Comparison of ENCODE assay signal across 19 cellular contexts in the genomic region with DNA sequence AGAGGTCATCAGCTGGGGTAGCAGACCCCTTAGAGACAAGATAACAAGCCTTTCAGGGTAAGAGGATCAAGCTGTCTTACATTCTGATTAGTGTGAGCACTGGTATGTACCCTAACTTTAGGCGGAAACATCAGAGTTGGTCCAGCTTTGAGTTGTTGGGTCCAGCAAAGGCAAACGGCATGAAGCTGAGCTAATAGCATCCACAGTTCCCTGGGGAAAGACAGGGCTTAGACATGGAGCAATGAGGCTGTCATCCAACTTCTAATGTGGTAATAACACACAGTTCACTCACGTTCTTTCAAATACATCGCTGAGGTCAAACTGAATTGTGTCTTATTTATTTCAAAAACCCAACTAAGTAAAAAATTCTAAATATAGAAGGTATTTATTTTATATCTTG. TPM values are rescaled to one million over a fixed set of nuclear protein-coding genes. Genes with fewer than 3 reads are reported as not detected.
DNase-seq lines count a peak whose midpoint lies in the region; ATAC-seq and TF ChIP-seq lines count a peak whose summit lies in the region.
"Had no signal": no experiment of that assay in that cellular context is flagged by ENCODE, and none has a peak within 500 bp of the region (broad histone marks: within the 10 kb centered on the region; RNA-seq: fewer than 3 reads in every experiment).

No MANE protein-coding gene starts in this region.

- no peak overlapping the region for H3K4me2 ChIP-seq in neural progenitor cell

- 25 to 31% methylated on average over 4 of the region's 4 CpGs for WGBS in gastroesophageal sphincter (ENCODE audit: low coverage in 1 of 2), 2 donors

- H3K27ac ChIP-seq in ascending aorta (peak overlapping the region; percentile 62 to 87), gastroesophageal sphincter (peak overlapping the region in 1 of 4 donors; percentile 37), neural progenitor cell (no peak overlapping the region)
- H3K27ac ChIP-seq: lower lobe of right lung had no signal

- H3K4me1 Mint-ChIP-seq in neural progenitor cell (no peaks in the 10 kb centered on the region), nephron progenitor cell (peaks cover 7% of the 10 kb centered on the region)
- H3K4me1 Mint-ChIP-seq: stimulated activated naive CD8-positive, alpha-beta T cell treated with anti-CD3 and anti-CD28 coated beads, Interleukin-15, amount 100 ng/mL, for 72 hours had no signal

- intact Hi-C loops in ascending aorta (cut with DNase I), result no loop called here

- H3K9me3 ChIP-seq in ascending aorta, result peaks cover 0 to 12% of the 10 kb centered on the region in 2 donors
- H3K9me3 ChIP-seq in gastroesophageal sphincter, result no peaks in the 10 kb centered on the region
- no peaks in the 10 kb centered on the region for H3K9me3 ChIP-seq in neural progenitor cell (ENCODE audit: low read depth)
- H3K9me3 ChIP-seq: esophagus muscularis mucosa, lower lobe of right lung had no signal

- H3K4me1 ChIP-seq in ascending aorta (peaks cover 0 to 17% of the 10 kb centered on the region in 2 donors), gastroesophageal sphincter (peaks cover 0 to 47% (median 0%) of the 10 kb centered on the region in 3 donors), neural progenitor cell (peaks cover 8% of the 10 kb centered on the region)

- H3K27me3 Mint-ChIP-seq in neural progenitor cell (ENCODE audit: insufficient read depth, low read depth) (no peaks in the 10 kb centered on the region), nephron progenitor cell (ENCODE audit: low read depth, poor library complexity) (no peaks in the 10 kb centered on the region)
- H3K27me3 Mint-ChIP-seq: activated naive CD8-positive, alpha-beta T cell; activated T-cell treated with anti-CD3 and anti-CD28 coated beads, Interleukin-2, amount 50 U/mL, for 24 hours; naive thymus-derived CD8-positive, alpha-beta T cell; stimulated activated naive CD8-positive, alpha-beta T cell treated with anti-CD3 and anti-CD28 coated beads, Interleukin-15, amount 100 ng/mL, for 72 hours had no signal

- DNase-seq in AG08395 (ENCODE audit: low spot score), result peak; percentile 41
- DNase-seq in ascending aorta (ENCODE audit: low spot score in 2 of 2), result peak in 1 of 2 donors; percentile 69
- peak; percentile 21 for DNase-seq in neural progenitor cell (ENCODE audit: low spot score)
- DNase-seq in nephron progenitor cell, result no peak
- no peak for DNase-seq in cerebellar cortex (ENCODE audit: low spot score)
- no peak for DNase-seq in activated naive CD4-positive, alpha-beta T cell treated with anti-CD3 and anti-CD28 coated beads, Interleukin-2, amount 50 U/mL, for 16 hours
- DNase-seq in glomerular visceral epithelial cell (ENCODE audit: extremely low spot score), result no peak
- DNase-seq: activated CD4-positive, alpha-beta T cell treated with anti-CD3 and anti-CD28 coated beads, Interleukin-2, amount 50 U/mL, for 4 hours; activated T-cell treated with anti-CD3 and anti-CD28 coated beads, Interleukin-2, amount 50 U/mL, for 24 hours; CD8-positive, alpha-beta T cell; DND-41; effector CD4-positive, alpha-beta T cell; lower lobe of right lung; naive thymus-derived CD8-positive, alpha-beta T cell; NCI-H1105; stimulated activated naive CD8-positive, alpha-beta T cell treated with anti-CD3 and anti-CD28 coated beads, Interleukin-15, amount 100 ng/mL, for 72 hours had no signal

- H3K79me2 ChIP-seq in neural progenitor cell (ENCODE audit: low read depth), result peaks cover 92% of the 10 kb centered on the region

- no peak overlapping the region for H3K27ac Mint-ChIP-seq in neural progenitor cell
- no peak overlapping the region for H3K27ac Mint-ChIP-seq in nephron progenitor cell
- H3K27ac Mint-ChIP-seq: activated naive CD8-positive, alpha-beta T cell; activated T-cell treated with anti-CD3 and anti-CD28 coated beads, Interleukin-2, amount 50 U/mL, for 24 hours; CD8-positive, alpha-beta T cell; naive thymus-derived CD8-positive, alpha-beta T cell; stimulated activated naive CD8-positive, alpha-beta T cell treated with anti-CD3 and anti-CD28 coated beads, Interleukin-15, amount 100 ng/mL, for 72 hours had no signal

- no peak overlapping the region for H2AFZ ChIP-seq in neural progenitor cell (replicated peaks)

- H3K4me3 ChIP-seq in ascending aorta, result no peak overlapping the region
- H3K4me3 ChIP-seq in gastroesophageal sphincter, result no peak overlapping the region
- H3K4me3 ChIP-seq in neural progenitor cell, result no peak overlapping the region
- H3K4me3 ChIP-seq: esophagus muscularis mucosa, lower lobe of right lung had no signal

- H3K27me3 ChIP-seq in ascending aorta (no peaks in the 10 kb centered on the region), gastroesophageal sphincter (no peaks in the 10 kb centered on the region), neural progenitor cell (no peaks in the 10 kb centered on the region)
- H3K27me3 ChIP-seq: esophagus muscularis mucosa had no signal

- H3K36me3 Mint-ChIP-seq in neural progenitor cell (peaks cover 29% of the 10 kb centered on the region), nephron progenitor cell (ENCODE audit: low read depth) (peaks cover 14% of the 10 kb centered on the region)
- H3K36me3 Mint-ChIP-seq: activated naive CD8-positive, alpha-beta T cell; CD8-positive, alpha-beta T cell; naive thymus-derived CD8-positive, alpha-beta T cell had no signal

- no peak for TF ChIP-seq CTCF in ascending aorta (IDR thresholded peaks at IDR 0.05)
- TF ChIP-seq CTCF in gastroesophageal sphincter (IDR thresholded peaks at IDR 0.05), result no peak
- TF ChIP-seq CTCF in neural progenitor cell (IDR thresholded peaks at IDR 0.05), result no peak
- TF ChIP-seq CTCF in nephron progenitor cell (IDR thresholded peaks at IDR 0.05), result no peak

- H3K4me3 Mint-ChIP-seq in neural progenitor cell (no peak overlapping the region), nephron progenitor cell (no peak overlapping the region)
- H3K4me3 Mint-ChIP-seq: activated naive CD8-positive, alpha-beta T cell; activated T-cell treated with anti-CD3 and anti-CD28 coated beads, Interleukin-2, amount 50 U/mL, for 24 hours; CD8-positive, alpha-beta T cell; naive thymus-derived CD8-positive, alpha-beta T cell; stimulated activated naive CD8-positive, alpha-beta T cell treated with anti-CD3 and anti-CD28 coated beads, Interleukin-15, amount 100 ng/mL, for 72 hours had no signal

- H3K9ac ChIP-seq in neural progenitor cell, result no peak overlapping the region

- H4K20me1 ChIP-seq in neural progenitor cell (ENCODE audit: low read depth), result no peaks in the 10 kb centered on the region

- H3K36me3 ChIP-seq in ascending aorta (no peaks in the 10 kb centered on the region), gastroesophageal sphincter (no peaks in the 10 kb centered on the region), neural progenitor cell (no peaks in the 10 kb centered on the region)
- H3K36me3 ChIP-seq: esophagus muscularis mucosa, lower lobe of right lung had no signal

- H3F3A ChIP-seq in neural progenitor cell (ENCODE audit: low read depth), result no peaks in the 10 kb centered on the region

- peak; percentile 90 for ATAC-seq in gastroesophageal sphincter
- ATAC-seq: CD8-positive, alpha-beta T cell; lower lobe of right lung; naive thymus-derived CD8-positive, alpha-beta T cell; stimulated activated naive CD8-positive, alpha-beta T cell treated with anti-CD3 and anti-CD28 coated beads, Interleukin-15, amount 100 ng/mL, for 72 hours had no signal

- no peak for TF ChIP-seq EP300 in gastroesophageal sphincter (IDR thresholded peaks at IDR 0.05)

- no peak for TF ChIP-seq POLR2A in gastroesophageal sphincter (IDR thresholded peaks at IDR 0.05)

- H3K9me3 Mint-ChIP-seq in neural progenitor cell, result peaks cover 3% of the 10 kb centered on the region
- no peaks in the 10 kb centered on the region for H3K9me3 Mint-ChIP-seq in nephron progenitor cell
- H3K9me3 Mint-ChIP-seq: activated T-cell treated with anti-CD3 and anti-CD28 coated beads, Interleukin-2, amount 50 U/mL, for 24 hours; CD8-positive, alpha-beta T cell; naive thymus-derived CD8-positive, alpha-beta T cell; stimulated activated naive CD8-positive, alpha-beta T cell treated with anti-CD3 and anti-CD28 coated beads, Interleukin-15, amount 100 ng/mL, for 72 hours had no signal

RNA-seq across cellular contexts. Expression of a gene that starts 32.6 kb away (rescaled TPM):
- total RNA-seq in ascending aorta (27.5 TPM), gastroesophageal sphincter (10 to 100 TPM; 55.3 to 76.7 (median 66.4) TPM), neural progenitor cell (ENCODE audit: low replicate concordance) (58.8 and 65.7 TPM in 2 replicates)

Comparison
In these comparisons a context has a peak if more than half of its experiments do, and no peak if none do; other contexts are left out.
1. DNase-seq: peak in AG08395 (single experiment) and neural progenitor cell (single experiment); none in nephron progenitor cell (single experiment), cerebellar cortex (single experiment), activated naive CD4-positive, alpha-beta T cell treated with anti-CD3 and anti-CD28 coated beads, Interleukin-2, amount 50 U/mL, for 16 hours (single experiment) and glomerular visceral epithelial cell (single experiment).